12 cellular contexts compared by ENCODE assay signal in the genomic region with DNA sequence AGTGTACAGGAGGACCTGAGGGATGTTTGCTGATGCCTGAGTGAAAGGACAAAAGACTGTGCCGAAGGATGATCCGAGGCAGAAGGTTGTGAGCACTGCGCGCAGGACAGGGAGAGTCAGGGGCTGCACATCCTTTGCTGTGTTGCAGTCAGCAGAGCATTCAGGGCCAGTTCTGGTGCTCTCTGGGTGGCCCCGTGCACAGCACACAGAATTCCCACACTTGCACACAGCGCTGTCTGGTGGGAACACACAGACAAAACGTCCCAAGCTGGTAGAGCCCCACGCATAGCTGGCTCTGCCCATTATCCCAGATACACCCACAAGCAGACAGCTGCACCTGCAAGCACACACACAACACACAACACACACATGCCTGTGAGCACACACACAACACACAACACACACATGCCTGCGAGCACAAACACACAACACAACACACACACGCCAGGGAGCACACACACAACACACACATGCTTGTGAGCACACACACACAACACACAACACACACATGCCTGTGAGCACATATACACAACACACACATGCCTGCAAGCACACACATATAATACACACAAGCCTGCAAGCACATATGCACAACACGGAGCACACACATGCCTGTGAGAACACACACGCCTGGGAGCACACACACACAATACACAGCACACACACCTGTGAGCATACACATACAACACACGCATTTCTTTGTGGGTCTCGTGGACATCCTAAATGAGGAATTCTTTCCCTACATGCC.
DNase-seq lines count a peak whose midpoint lies in the region; ATAC-seq, FAIRE-seq and TF ChIP-seq lines count a peak whose summit lies in the region.
"Had no signal": no experiment of that assay in that cellular context is flagged by ENCODE, and none has a peak within 500 bp of the region (broad histone marks: within the 10 kb centered on the region; RNA-seq: fewer than 3 reads in every experiment).

No MANE protein-coding gene starts in this region.

- H3K36me3 Mint-ChIP-seq in activated naive CD8-positive, alpha-beta T cell treated with anti-CD3 and anti-CD28 coated beads, Interleukin-2, amount 10 ng/mL, durations not matched to agents 7 days and 5 days, result no peaks in the 10 kb centered on the region
- H3K36me3 Mint-ChIP-seq in activated naive CD8-positive, alpha-beta T cell treated with anti-CD3 and anti-CD28 coated beads, Interleukin-2, amount 50 U/mL, for 24 hours (ENCODE audit: low read depth), result no peaks in the 10 kb centered on the region
- H3K36me3 Mint-ChIP-seq in brain, result no peaks in the 10 kb centered on the region
- H3K36me3 Mint-ChIP-seq: naive thymus-derived CD8-positive, alpha-beta T cell had no signal

- no peak for ATAC-seq in activated naive CD8-positive, alpha-beta T cell treated with anti-CD3 and anti-CD28 coated beads, Interleukin-2, amount 10 ng/mL, durations not matched to agents 7 days and 5 days (ENCODE audit: low read depth)
- no peak for ATAC-seq in activated naive CD8-positive, alpha-beta T cell treated with anti-CD3 and anti-CD28 coated beads, Interleukin-2, amount 50 U/mL, for 24 hours
- peak; percentile 1 to 4 for ATAC-seq in upper lobe of left lung (ENCODE audit: low FRiP score in 2 of 2)
- no peak for ATAC-seq in HG02571 (IDR thresholded peaks at IDR 0.05; ENCODE audit: unreplicated experiment)
- ATAC-seq: naive thymus-derived CD8-positive, alpha-beta T cell had no signal

- TF ChIP-seq CTCF in brain (conservative IDR thresholded peaks at IDR 0.05) (no peak), upper lobe of left lung (IDR thresholded peaks at IDR 0.05) (no peak), kidney (IDR thresholded peaks at IDR 0.05; ENCODE audit: borderline replicate concordance, extremely low read depth, insufficient read depth) (no peak)

- H3K4me3 ChIP-seq in upper lobe of left lung (no peak overlapping the region), kidney (ENCODE audit: low read length in 2 of 2) (no peak overlapping the region)

- DNase-seq in activated naive CD8-positive, alpha-beta T cell treated with anti-CD3 and anti-CD28 coated beads, Interleukin-2, amount 10 ng/mL, durations not matched to agents 7 days and 5 days, result no peak
- DNase-seq in activated naive CD8-positive, alpha-beta T cell treated with anti-CD3 and anti-CD28 coated beads, Interleukin-2, amount 50 U/mL, for 24 hours, result no peak
- peak; percentile 7 for DNase-seq in myocyte (ENCODE audit: low read depth)
- DNase-seq in upper lobe of left lung, result no peak
- no peak for DNase-seq in kidney
- DNase-seq in kidney glomerular epithelial cell (lab: John Stamatoyannopoulos, UW), result no peak
- DNase-seq: naive thymus-derived CD8-positive, alpha-beta T cell; NCI-H1417 treated with DMSO at 0.1 percent for 48 hours; stimulated activated naive CD4-positive, alpha-beta T cell had no signal

- intact Hi-C loops in kidney (cut with DNase I), result no loop called here

- H3K36me3 ChIP-seq in upper lobe of left lung (no peaks in the 10 kb centered on the region), kidney (ENCODE audit: control insufficient read depth in 1 of 2, insufficient read depth in 2 of 2, low read length in 2 of 2) (no peaks in the 10 kb centered on the region)

- no peaks in the 10 kb centered on the region for H3K4me1 Mint-ChIP-seq in activated naive CD8-positive, alpha-beta T cell treated with anti-CD3 and anti-CD28 coated beads, Interleukin-2, amount 10 ng/mL, durations not matched to agents 7 days and 5 days
- H3K4me1 Mint-ChIP-seq in activated naive CD8-positive, alpha-beta T cell treated with anti-CD3 and anti-CD28 coated beads, Interleukin-2, amount 50 U/mL, for 24 hours, result no peaks in the 10 kb centered on the region
- H3K4me1 Mint-ChIP-seq in brain, result peaks cover 26% of the 10 kb centered on the region

- no peaks in the 10 kb centered on the region for H3K9me3 ChIP-seq in upper lobe of left lung
- H3K9me3 ChIP-seq in kidney (ENCODE audit: control insufficient read depth in 1 of 2, low read length in 2 of 2), result no peaks in the 10 kb centered on the region

- TF ChIP-seq POLR2A in upper lobe of left lung (IDR thresholded peaks at IDR 0.05), result no peak

- H3K27ac Mint-ChIP-seq in activated naive CD8-positive, alpha-beta T cell treated with anti-CD3 and anti-CD28 coated beads, Interleukin-2, amount 10 ng/mL, durations not matched to agents 7 days and 5 days, result peak overlapping the region; percentile 46
- H3K27ac Mint-ChIP-seq in activated naive CD8-positive, alpha-beta T cell treated with anti-CD3 and anti-CD28 coated beads, Interleukin-2, amount 50 U/mL, for 24 hours, result no peak overlapping the region
- H3K27ac Mint-ChIP-seq in brain, result peak overlapping the region; percentile 45 to 95 (median 83)
- H3K27ac Mint-ChIP-seq: naive thymus-derived CD8-positive, alpha-beta T cell had no signal

- POLR2A ChIA-PET in activated naive CD8-positive, alpha-beta T cell treated with anti-CD3 and anti-CD28 coated beads, Interleukin-2, amount 10 ng/mL, durations not matched to agents 7 days and 5 days (lab: Charles Lee), result no interaction called here

- 90 to 91% methylated on average over 9 to 14 of the region's 14 CpGs for WGBS in upper lobe of left lung, 2 donors

- TF ChIP-seq EP300 in upper lobe of left lung (IDR thresholded peaks at IDR 0.05), result no peak

- no peaks in the 10 kb centered on the region for H3K27me3 ChIP-seq in upper lobe of left lung

- peak overlapping the region in 1 of 4 donors; percentile 13 for H3K27ac ChIP-seq in upper lobe of left lung
- H3K27ac ChIP-seq in kidney (ENCODE audit: low read depth in 2 of 2, low read length in 2 of 2), result no peak overlapping the region

- no peak for FAIRE-seq in kidney (lab: Jason Lieb, UNC)
- FAIRE-seq: A204.1 had no signal

- H3K4me3 Mint-ChIP-seq in activated naive CD8-positive, alpha-beta T cell treated with anti-CD3 and anti-CD28 coated beads, Interleukin-2, amount 10 ng/mL, durations not matched to agents 7 days and 5 days, result no peak overlapping the region
- no peak overlapping the region for H3K4me3 Mint-ChIP-seq in activated naive CD8-positive, alpha-beta T cell treated with anti-CD3 and anti-CD28 coated beads, Interleukin-2, amount 50 U/mL, for 24 hours
- H3K4me3 Mint-ChIP-seq in brain, result peak overlapping the region in 3 of 5 experiments; percentile 7 to 48 (median 10)
- H3K4me3 Mint-ChIP-seq: naive thymus-derived CD8-positive, alpha-beta T cell had no signal

- H3K9ac ChIP-seq in kidney (ENCODE audit: low read length in 2 of 2), result no peak overlapping the region

- no peaks in the 10 kb centered on the region for H3K9me3 Mint-ChIP-seq in activated naive CD8-positive, alpha-beta T cell treated with anti-CD3 and anti-CD28 coated beads, Interleukin-2, amount 10 ng/mL, durations not matched to agents 7 days and 5 days
- H3K9me3 Mint-ChIP-seq in activated naive CD8-positive, alpha-beta T cell treated with anti-CD3 and anti-CD28 coated beads, Interleukin-2, amount 50 U/mL, for 24 hours, result no peaks in the 10 kb centered on the region
- H3K9me3 Mint-ChIP-seq in brain, result peaks cover 0 to 9% (median 0%) of the 10 kb centered on the region in 5 experiments
- H3K9me3 Mint-ChIP-seq: naive thymus-derived CD8-positive, alpha-beta T cell had no signal

- H3K27me3 Mint-ChIP-seq in activated naive CD8-positive, alpha-beta T cell treated with anti-CD3 and anti-CD28 coated beads, Interleukin-2, amount 10 ng/mL, durations not matched to agents 7 days and 5 days, result peaks cover 9% of the 10 kb centered on the region
- H3K27me3 Mint-ChIP-seq in activated naive CD8-positive, alpha-beta T cell treated with anti-CD3 and anti-CD28 coated beads, Interleukin-2, amount 50 U/mL, for 24 hours, result peaks cover 7% of the 10 kb centered on the region
- H3K27me3 Mint-ChIP-seq in brain, result peaks cover 10% of the 10 kb centered on the region

- H3K4me1 ChIP-seq in upper lobe of left lung (peaks cover 7 to 12% (median 7%) of the 10 kb centered on the region in 4 donors), kidney (ENCODE audit: control insufficient read depth in 1 of 2, insufficient read depth in 1 of 2, low read depth in 1 of 2, low read length in 2 of 2) (peaks cover 0 to 4% of the 10 kb centered on the region in 2 donors)

Comparison
In these comparisons a context has a peak if more than half of its experiments do, and no peak if none do; other contexts are left out.
1. ATAC-seq: peak in upper lobe of left lung (2 of 2); none in activated naive CD8-positive, alpha-beta T cell treated with anti-CD3 and anti-CD28 coated beads, Interleukin-2, amount 10 ng/mL, durations not matched to agents 7 days and 5 days (single experiment), activated naive CD8-positive, alpha-beta T cell treated with anti-CD3 and anti-CD28 coated beads, Interleukin-2, amount 50 U/mL, for 24 hours (single experiment) and HG02571 (single experiment).
2. H3K4me3 Mint-ChIP-seq: peak in brain (3 of 5); none in activated naive CD8-positive, alpha-beta T cell treated with anti-CD3 and anti-CD28 coated beads, Interleukin-2, amount 10 ng/mL, durations not matched to agents 7 days and 5 days (single experiment) and activated naive CD8-positive, alpha-beta T cell treated with anti-CD3 and anti-CD28 coated beads, Interleukin-2, amount 50 U/mL, for 24 hours (single experiment).